ENCODE assay signal across 1 cellular context in the genomic region with DNA sequence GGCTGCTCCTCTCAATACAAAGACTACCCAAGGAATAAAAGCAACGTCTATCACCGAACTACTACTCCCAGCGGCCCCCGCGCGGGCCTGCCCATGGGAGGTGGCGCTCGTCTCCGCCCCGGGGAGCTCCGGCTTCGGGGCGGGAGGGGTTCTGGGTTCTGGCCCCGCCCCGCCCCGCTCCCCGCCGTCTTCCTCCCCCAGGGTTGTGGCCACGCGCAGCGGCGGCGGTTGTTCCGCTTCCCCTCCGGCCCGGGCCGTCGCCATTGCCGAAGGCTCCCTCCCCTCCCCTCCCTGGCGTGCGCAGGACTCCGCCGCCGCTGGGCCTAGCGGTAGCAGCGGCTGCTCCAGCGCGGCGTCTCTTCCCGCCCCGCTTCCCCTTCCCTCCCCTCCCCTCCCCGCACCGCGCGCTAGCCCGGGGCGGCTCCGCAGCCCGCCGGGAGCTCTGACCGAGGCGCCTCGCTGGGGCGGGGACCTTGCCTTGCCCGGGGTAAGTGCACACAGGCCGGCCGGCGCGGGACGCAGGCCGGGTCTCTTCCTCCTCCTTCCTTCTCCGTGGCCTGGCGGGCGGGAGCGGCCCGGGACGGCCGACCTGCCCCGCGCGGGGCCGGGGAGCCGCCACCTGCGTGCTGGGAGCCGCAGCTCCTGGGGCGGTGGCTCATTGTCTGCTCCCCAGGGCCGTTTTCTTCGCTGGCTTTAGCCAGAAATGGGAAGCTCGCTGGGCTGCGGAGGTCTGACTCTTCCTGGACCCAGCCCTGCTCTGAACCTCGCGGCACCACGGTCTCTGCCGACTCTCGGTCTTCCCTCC.
TF ChIP-seq lines count a peak whose summit lies in the region.

Gene PAK2, plus strand, starts transcription at position 187 of the 805 bp plus-strand sequence. CDS start 42,790 bp downstream, outside the sequence.

TF ChIP-seq in WTC11, 78 proteins besides CTCF, POLR2A, EP300 and RAD21 (continued from another document and continues in another):
- TF ChIP-seq ZNF532 (CRISPR knock-in tag; IDR thresholded peaks at IDR 0.05; ENCODE audit: borderline replicate concordance) (no peak), MXD4 (CRISPR knock-in tag; IDR thresholded peaks at IDR 0.05; ENCODE audit: borderline replicate concordance) (no peak), ATF1 (CRISPR knock-in tag; IDR thresholded peaks at IDR 0.05) (no peak), ZBTB43 (CRISPR knock-in tag; IDR thresholded peaks at IDR 0.05) (no peak), TP53 (CRISPR knock-in tag; IDR thresholded peaks at IDR 0.05) (no peak), FOXJ3 (CRISPR knock-in tag; IDR thresholded peaks at IDR 0.05; ENCODE audit: borderline replicate concordance) (no peak), NR2C2 (CRISPR knock-in tag; IDR thresholded peaks at IDR 0.05) (no peak), SMAD4 (CRISPR knock-in tag; IDR thresholded peaks at IDR 0.05) (0 out of 2 replicates have a peak, but pooled peaks have one; percentile 13), JAZF1 (CRISPR knock-in tag; IDR thresholded peaks at IDR 0.05) (no peak), ZSCAN18 (CRISPR knock-in tag; IDR thresholded peaks at IDR 0.05) (no peak), NFE2L1 (CRISPR knock-in tag; IDR thresholded peaks at IDR 0.05) (no peak), IRF2 (CRISPR knock-in tag; IDR thresholded peaks at IDR 0.05; ENCODE audit: borderline replicate concordance, low read depth) (no peak), PREB (CRISPR knock-in tag; IDR thresholded peaks at IDR 0.05; ENCODE audit: borderline replicate concordance) (no peak), RORB (CRISPR knock-in tag; IDR thresholded peaks at IDR 0.05) (no peak), ESRRA (CRISPR knock-in tag; IDR thresholded peaks at IDR 0.05; ENCODE audit: borderline replicate concordance) (no peak), SOX15 (CRISPR knock-in tag; IDR thresholded peaks at IDR 0.05) (no peak), ZNF416 (CRISPR knock-in tag; IDR thresholded peaks at IDR 0.05) (no peak), ZNF317 (CRISPR knock-in tag; IDR thresholded peaks at IDR 0.05; ENCODE audit: borderline replicate concordance, low read depth) (0 out of 2 replicates have a peak, but pooled peaks have one; percentile 33), CREB1 (CRISPR knock-in tag; IDR thresholded peaks at IDR 0.05) (no peak), CBFB (CRISPR knock-in tag; IDR thresholded peaks at IDR 0.05; ENCODE audit: low read depth) (no peak), NR1H2 (CRISPR knock-in tag; IDR thresholded peaks at IDR 0.05) (no peak), MYBL2 (CRISPR knock-in tag; IDR thresholded peaks at IDR 0.05) (0 out of 2 replicates have a peak, but pooled peaks have one; percentile 27), GRHL2 (CRISPR knock-in tag; IDR thresholded peaks at IDR 0.05; ENCODE audit: insufficient replicate concordance, severe bottlenecking) (no peak), SP1 (CRISPR knock-in tag; conservative IDR thresholded peaks at IDR 0.05) (peak; percentile 65)
- TF ChIP-seq, protein P1, sequence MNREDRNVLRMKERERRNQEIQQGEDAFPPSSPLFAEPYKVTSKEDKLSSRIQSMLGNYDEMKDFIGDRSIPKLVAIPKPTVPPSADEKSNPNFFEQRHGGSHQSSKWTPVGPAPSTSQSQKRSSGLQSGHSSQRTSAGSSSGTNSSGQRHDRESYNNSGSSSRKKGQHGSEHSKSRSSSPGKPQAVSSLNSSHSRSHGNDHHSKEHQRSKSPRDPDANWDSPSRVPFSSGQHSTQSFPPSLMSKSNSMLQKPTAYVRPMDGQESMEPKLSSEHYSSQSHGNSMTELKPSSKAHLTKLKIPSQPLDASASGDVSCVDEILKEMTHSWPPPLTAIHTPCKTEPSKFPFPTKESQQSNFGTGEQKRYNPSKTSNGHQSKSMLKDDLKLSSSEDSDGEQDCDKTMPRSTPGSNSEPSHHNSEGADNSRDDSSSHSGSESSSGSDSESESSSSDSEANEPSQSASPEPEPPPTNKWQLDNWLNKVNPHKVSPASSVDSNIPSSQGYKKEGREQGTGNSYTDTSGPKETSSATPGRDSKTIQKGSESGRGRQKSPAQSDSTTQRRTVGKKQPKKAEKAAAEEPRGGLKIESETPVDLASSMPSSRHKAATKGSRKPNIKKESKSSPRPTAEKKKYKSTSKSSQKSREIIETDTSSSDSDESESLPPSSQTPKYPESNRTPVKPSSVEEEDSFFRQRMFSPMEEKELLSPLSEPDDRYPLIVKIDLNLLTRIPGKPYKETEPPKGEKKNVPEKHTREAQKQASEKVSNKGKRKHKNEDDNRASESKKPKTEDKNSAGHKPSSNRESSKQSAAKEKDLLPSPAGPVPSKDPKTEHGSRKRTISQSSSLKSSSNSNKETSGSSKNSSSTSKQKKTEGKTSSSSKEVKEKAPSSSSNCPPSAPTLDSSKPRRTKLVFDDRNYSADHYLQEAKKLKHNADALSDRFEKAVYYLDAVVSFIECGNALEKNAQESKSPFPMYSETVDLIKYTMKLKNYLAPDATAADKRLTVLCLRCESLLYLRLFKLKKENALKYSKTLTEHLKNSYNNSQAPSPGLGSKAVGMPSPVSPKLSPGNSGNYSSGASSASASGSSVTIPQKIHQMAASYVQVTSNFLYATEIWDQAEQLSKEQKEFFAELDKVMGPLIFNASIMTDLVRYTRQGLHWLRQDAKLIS (CRISPR knock-in tag; IDR thresholded peaks at IDR 0.05; ENCODE audit: borderline replicate concordance), result no peak
- TF ChIP-seq, protein P2, sequence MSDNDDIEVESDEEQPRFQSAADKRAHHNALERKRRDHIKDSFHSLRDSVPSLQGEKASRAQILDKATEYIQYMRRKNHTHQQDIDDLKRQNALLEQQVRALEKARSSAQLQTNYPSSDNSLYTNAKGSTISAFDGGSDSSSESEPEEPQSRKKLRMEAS (CRISPR knock-in tag; IDR thresholded peaks at IDR 0.05), result peak; percentile 63
- TF ChIP-seq, protein P3, sequence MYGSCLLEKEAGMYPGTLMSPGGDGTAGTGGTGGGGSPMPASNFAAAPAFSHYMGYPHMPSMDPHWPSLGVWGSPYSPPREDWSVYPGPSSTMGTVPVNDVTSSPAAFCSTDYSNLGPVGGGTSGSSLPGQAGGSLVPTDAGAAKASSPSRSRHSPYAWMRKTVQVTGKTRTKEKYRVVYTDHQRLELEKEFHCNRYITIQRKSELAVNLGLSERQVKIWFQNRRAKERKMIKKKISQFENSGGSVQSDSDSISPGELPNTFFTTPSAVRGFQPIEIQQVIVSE (CRISPR knock-in tag; IDR thresholded peaks at IDR 0.05; ENCODE audit: borderline replicate concordance), result no peak
- TF ChIP-seq, protein P4, sequence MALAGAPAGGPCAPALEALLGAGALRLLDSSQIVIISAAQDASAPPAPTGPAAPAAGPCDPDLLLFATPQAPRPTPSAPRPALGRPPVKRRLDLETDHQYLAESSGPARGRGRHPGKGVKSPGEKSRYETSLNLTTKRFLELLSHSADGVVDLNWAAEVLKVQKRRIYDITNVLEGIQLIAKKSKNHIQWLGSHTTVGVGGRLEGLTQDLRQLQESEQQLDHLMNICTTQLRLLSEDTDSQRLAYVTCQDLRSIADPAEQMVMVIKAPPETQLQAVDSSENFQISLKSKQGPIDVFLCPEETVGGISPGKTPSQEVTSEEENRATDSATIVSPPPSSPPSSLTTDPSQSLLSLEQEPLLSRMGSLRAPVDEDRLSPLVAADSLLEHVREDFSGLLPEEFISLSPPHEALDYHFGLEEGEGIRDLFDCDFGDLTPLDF (CRISPR knock-in tag; IDR thresholded peaks at IDR 0.05), result no peak
- TF ChIP-seq, protein P5, sequence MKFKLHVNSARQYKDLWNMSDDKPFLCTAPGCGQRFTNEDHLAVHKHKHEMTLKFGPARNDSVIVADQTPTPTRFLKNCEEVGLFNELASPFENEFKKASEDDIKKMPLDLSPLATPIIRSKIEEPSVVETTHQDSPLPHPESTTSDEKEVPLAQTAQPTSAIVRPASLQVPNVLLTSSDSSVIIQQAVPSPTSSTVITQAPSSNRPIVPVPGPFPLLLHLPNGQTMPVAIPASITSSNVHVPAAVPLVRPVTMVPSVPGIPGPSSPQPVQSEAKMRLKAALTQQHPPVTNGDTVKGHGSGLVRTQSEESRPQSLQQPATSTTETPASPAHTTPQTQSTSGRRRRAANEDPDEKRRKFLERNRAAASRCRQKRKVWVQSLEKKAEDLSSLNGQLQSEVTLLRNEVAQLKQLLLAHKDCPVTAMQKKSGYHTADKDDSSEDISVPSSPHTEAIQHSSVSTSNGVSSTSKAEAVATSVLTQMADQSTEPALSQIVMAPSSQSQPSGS (CRISPR knock-in tag; IDR thresholded peaks at IDR 0.05; ENCODE audit: borderline replicate concordance, low read depth), result no peak
- TF ChIP-seq, protein P6, sequence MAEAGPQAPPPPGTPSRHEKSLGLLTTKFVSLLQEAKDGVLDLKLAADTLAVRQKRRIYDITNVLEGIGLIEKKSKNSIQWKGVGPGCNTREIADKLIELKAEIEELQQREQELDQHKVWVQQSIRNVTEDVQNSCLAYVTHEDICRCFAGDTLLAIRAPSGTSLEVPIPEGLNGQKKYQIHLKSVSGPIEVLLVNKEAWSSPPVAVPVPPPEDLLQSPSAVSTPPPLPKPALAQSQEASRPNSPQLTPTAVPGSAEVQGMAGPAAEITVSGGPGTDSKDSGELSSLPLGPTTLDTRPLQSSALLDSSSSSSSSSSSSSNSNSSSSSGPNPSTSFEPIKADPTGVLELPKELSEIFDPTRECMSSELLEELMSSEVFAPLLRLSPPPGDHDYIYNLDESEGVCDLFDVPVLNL (CRISPR knock-in tag; IDR thresholded peaks at IDR 0.05; ENCODE audit: borderline replicate concordance, low read depth), result 0 out of 2 replicates have a peak, but pooled peaks have one; percentile 60
- TF ChIP-seq, protein P7, sequence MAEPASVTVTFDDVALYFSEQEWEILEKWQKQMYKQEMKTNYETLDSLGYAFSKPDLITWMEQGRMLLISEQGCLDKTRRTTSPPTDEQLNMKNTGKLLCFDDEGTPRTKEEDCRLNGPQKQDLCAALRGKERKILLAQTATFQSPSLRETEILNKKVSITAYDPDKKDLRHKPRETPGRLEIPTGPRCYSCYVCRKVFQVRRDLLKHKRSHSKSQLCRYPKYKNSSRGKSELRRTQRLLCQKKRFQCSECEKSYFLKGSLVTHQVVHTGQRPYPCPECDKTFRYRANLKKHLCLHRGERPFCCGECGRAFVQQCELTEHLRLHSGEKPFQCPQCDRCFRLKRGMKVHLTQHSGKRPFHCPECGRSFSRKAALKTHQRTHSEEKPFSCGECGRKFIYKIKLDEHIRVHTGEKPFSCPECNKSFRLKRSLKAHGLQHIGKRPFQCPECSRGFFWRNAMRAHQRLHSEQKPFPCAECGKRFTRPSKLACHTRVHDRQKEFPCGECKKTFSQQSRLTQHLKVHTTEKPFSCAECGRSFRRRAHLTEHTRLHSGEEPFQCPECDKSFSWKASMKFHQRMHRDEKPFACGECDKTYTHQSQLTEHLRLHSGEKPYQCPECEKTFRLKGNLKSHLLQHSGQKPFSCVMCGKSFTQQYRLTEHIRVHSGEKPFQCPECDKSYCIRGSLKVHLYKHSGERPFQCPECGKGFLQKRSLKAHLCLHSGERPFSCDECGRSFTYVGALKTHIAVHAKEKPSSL (CRISPR knock-in tag; conservative IDR thresholded peaks at IDR 0.05), result no peak
